Comparison of ENCODE assay signal across 35 cellular contexts in genomic region chr1:97238816-97239215, GRCh38.
"Had no signal": no experiment of that assay in that cellular context is flagged by ENCODE, and none has a peak within 500 bp of the region (broad histone marks: within the 10 kb centered on the region; RNA-seq: fewer than 3 reads in every experiment).

No MANE protein-coding gene starts in this region.

- H3K4me3 ChIP-seq: coronary artery, dorsolateral prefrontal cortex had no signal

- H3K4me1 Mint-ChIP-seq: activated B cell treated with CpG ODN at 0.5 μM for 24 hours; activated CD4-positive, alpha-beta T cell treated with anti-CD3 and anti-CD28 coated beads, Interleukin-2, amount 10 ng/mL, durations not matched to agents 24 days and 14 days; activated CD8-positive, alpha-beta memory T cell treated with anti-CD3 and anti-CD28 coated beads, Interleukin-2, amount 10 ng/mL, durations not matched to agents 7 days and 5 days; activated naive CD4-positive, alpha-beta T cell treated with anti-CD3 and anti-CD28 coated beads, Interleukin-2, amount 10 ng/mL, durations not matched to agents 7 days and 5 days; activated naive CD8-positive, alpha-beta T cell treated with anti-CD3 and anti-CD28 coated beads, Interleukin-2, amount 10 ng/mL, durations not matched to agents 7 days and 5 days; central memory CD8-positive, alpha-beta T cell; endodermal cell; T-helper 17 cell had no signal

- H3K27ac Mint-ChIP-seq: activated B cell treated with CpG ODN at 0.5 μM for 24 hours; activated CD4-positive, alpha-beta memory T cell treated with anti-CD3 and anti-CD28 coated beads for 36 hours; activated CD4-positive, alpha-beta T cell treated with anti-CD3 and anti-CD28 coated beads, Interleukin-2, amount 10 ng/mL, durations not matched to agents 24 days and 14 days; activated CD8-positive, alpha-beta memory T cell treated with anti-CD3 and anti-CD28 coated beads, Interleukin-2, amount 10 ng/mL, durations not matched to agents 7 days and 5 days; activated CD8-positive, alpha-beta T cell treated with anti-CD3 and anti-CD28 coated beads, Interleukin-2, amount 10 ng/mL, durations not matched to agents 7 days and 5 days; activated naive CD4-positive, alpha-beta T cell treated with anti-CD3 and anti-CD28 coated beads, Interleukin-2, amount 10 ng/mL, durations not matched to agents 7 days and 5 days; activated naive CD4-positive, alpha-beta T cell treated with anti-CD3 and anti-CD28 coated beads, Interleukin-2, amount 50 U/mL, for 72 hours; activated naive CD8-positive, alpha-beta T cell treated with anti-CD3 and anti-CD28 coated beads, Interleukin-2, amount 10 ng/mL, durations not matched to agents 7 days and 5 days; activated T-helper 1 cell treated with anti-CD3 and anti-CD28 coated beads, Interleukin-12 subunit alpha, Interleukin-12 subunit beta, Interleukin-2, Interleukin-4 antibody, amounts not matched to agents 30 ng/mL and 10 ng/mL and 1 ng/mL, durations not matched to agents 14 hours and 24 hours and 36 hours; activated T-helper 2 cell treated with anti-CD3 and anti-CD28 coated beads, Interferon-gamma antibody, Interleukin-2, Interleukin-4, amounts not matched to agents 10 μg/mL and 5 μg/mL and 100 μg/mL, durations not matched to agents 14 hours and 24 hours and 36 hours; dendritic cell treated with granulocyte-macrophage colony-stimulating factor and Interleukin-4, amounts not matched to agents 40 ng/mL and 50 ng/mL, for 4 days; endodermal cell; T-helper 17 cell; T-helper 2 cell treated with Interferon-gamma antibody and Interleukin-4, amounts not matched to agents 5 μg/mL and 100 μg/mL, for 36 hours had no signal

- H3K27ac ChIP-seq: brain microvascular endothelial cell, coronary artery, dorsolateral prefrontal cortex, WERI-Rb-1 had no signal

- H3K27me3 ChIP-seq: brain microvascular endothelial cell, dorsolateral prefrontal cortex had no signal

- H3K9me3 Mint-ChIP-seq: activated B cell treated with CpG ODN at 0.5 μM for 24 hours; activated CD4-positive, alpha-beta memory T cell treated with anti-CD3 and anti-CD28 coated beads for 36 hours; activated CD4-positive, alpha-beta T cell treated with anti-CD3 and anti-CD28 coated beads, Interleukin-2, amount 10 ng/mL, durations not matched to agents 24 days and 14 days; activated naive CD4-positive, alpha-beta T cell treated with anti-CD3 and anti-CD28 coated beads, Interleukin-2, amount 10 ng/mL, durations not matched to agents 7 days and 5 days; activated naive CD4-positive, alpha-beta T cell treated with anti-CD3 and anti-CD28 coated beads, Interleukin-2, amount 50 U/mL, for 72 hours; activated naive CD8-positive, alpha-beta T cell treated with anti-CD3 and anti-CD28 coated beads, Interleukin-2, amount 10 ng/mL, durations not matched to agents 7 days and 5 days; activated T-helper 1 cell treated with anti-CD3 and anti-CD28 coated beads, Interleukin-12 subunit alpha, Interleukin-12 subunit beta, Interleukin-2, Interleukin-4 antibody, amounts not matched to agents 30 ng/mL and 10 ng/mL and 1 ng/mL, durations not matched to agents 14 hours and 24 hours and 36 hours; activated T-helper 2 cell treated with anti-CD3 and anti-CD28 coated beads, Interferon-gamma antibody, Interleukin-2, Interleukin-4, amounts not matched to agents 10 μg/mL and 5 μg/mL and 100 μg/mL, durations not matched to agents 14 hours and 24 hours and 36 hours; central memory CD8-positive, alpha-beta T cell; dendritic cell treated with granulocyte-macrophage colony-stimulating factor and Interleukin-4, amounts not matched to agents 40 ng/mL and 50 ng/mL, for 4 days; endodermal cell; T-helper 2 cell treated with Interferon-gamma antibody and Interleukin-4, amounts not matched to agents 5 μg/mL and 100 μg/mL, for 36 hours had no signal

- H3K27me3 Mint-ChIP-seq: activated B cell treated with CpG ODN at 0.5 μM for 24 hours; activated CD4-positive, alpha-beta memory T cell treated with anti-CD3 and anti-CD28 coated beads for 36 hours; activated CD4-positive, alpha-beta T cell treated with anti-CD3 and anti-CD28 coated beads, Interleukin-2, amount 10 ng/mL, durations not matched to agents 24 days and 14 days; activated CD8-positive, alpha-beta memory T cell treated with anti-CD3 and anti-CD28 coated beads, Interleukin-2, amount 10 ng/mL, durations not matched to agents 7 days and 5 days; activated naive CD4-positive, alpha-beta T cell treated with anti-CD3 and anti-CD28 coated beads, Interleukin-2, amount 10 ng/mL, durations not matched to agents 7 days and 5 days; activated naive CD8-positive, alpha-beta T cell treated with anti-CD3 and anti-CD28 coated beads, Interleukin-2, amount 10 ng/mL, durations not matched to agents 7 days and 5 days; central memory CD8-positive, alpha-beta T cell; dendritic cell treated with granulocyte-macrophage colony-stimulating factor and Interleukin-4, amounts not matched to agents 40 ng/mL and 50 ng/mL, for 4 days; T-helper 17 cell had no signal

- H3K4me3 Mint-ChIP-seq: activated B cell treated with CpG ODN at 0.5 μM for 24 hours; activated CD4-positive, alpha-beta memory T cell treated with anti-CD3 and anti-CD28 coated beads for 36 hours; activated CD4-positive, alpha-beta T cell treated with anti-CD3 and anti-CD28 coated beads, Interleukin-2, amount 10 ng/mL, durations not matched to agents 24 days and 14 days; activated CD8-positive, alpha-beta memory T cell treated with anti-CD3 and anti-CD28 coated beads, Interleukin-2, amount 10 ng/mL, durations not matched to agents 7 days and 5 days; activated CD8-positive, alpha-beta T cell treated with anti-CD3 and anti-CD28 coated beads, Interleukin-2, amount 10 ng/mL, durations not matched to agents 7 days and 5 days; activated naive CD4-positive, alpha-beta T cell treated with anti-CD3 and anti-CD28 coated beads, Interleukin-2, amount 10 ng/mL, durations not matched to agents 7 days and 5 days; activated naive CD8-positive, alpha-beta T cell treated with anti-CD3 and anti-CD28 coated beads, Interleukin-2, amount 10 ng/mL, durations not matched to agents 7 days and 5 days; activated T-helper 1 cell treated with anti-CD3 and anti-CD28 coated beads, Interleukin-12 subunit alpha, Interleukin-12 subunit beta, Interleukin-2, Interleukin-4 antibody, amounts not matched to agents 30 ng/mL and 10 ng/mL and 1 ng/mL, durations not matched to agents 14 hours and 24 hours and 36 hours; central memory CD8-positive, alpha-beta T cell; dendritic cell treated with granulocyte-macrophage colony-stimulating factor and Interleukin-4, amounts not matched to agents 40 ng/mL and 50 ng/mL, for 4 days; endodermal cell; T-helper 17 cell; T-helper 2 cell treated with Interferon-gamma antibody and Interleukin-4, amounts not matched to agents 5 μg/mL and 100 μg/mL, for 36 hours had no signal

- FAIRE-seq: astrocyte, bronchial epithelial cell had no signal

- ATAC-seq: activated CD4-positive, CD25-positive, alpha-beta regulatory T cell treated with anti-CD3 and anti-CD28 coated beads, Interleukin-2, amount 50 U/mL, for 24 hours; activated CD8-positive, alpha-beta memory T cell treated with anti-CD3 and anti-CD28 coated beads, Interleukin-2, amount 10 ng/mL, durations not matched to agents 7 days and 5 days; activated CD8-positive, alpha-beta T cell treated with anti-CD3 and anti-CD28 coated beads, Interleukin-2, amount 10 ng/mL, durations not matched to agents 7 days and 5 days; activated naive CD4-positive, alpha-beta T cell treated with anti-CD3 and anti-CD28 coated beads, Interleukin-2, amount 50 U/mL, for 72 hours; esophagus mucosa; T-helper 17 cell had no signal

- DNase-seq: activated B cell treated with CpG ODN at 0.5 μM for 24 hours; activated CD4-positive, alpha-beta memory T cell treated with anti-CD3 and anti-CD28 coated beads for 36 hours; activated CD4-positive, alpha-beta T cell treated with anti-CD3 and anti-CD28 coated beads, Interleukin-2, amount 10 ng/mL, durations not matched to agents 24 days and 14 days; activated CD8-positive, alpha-beta memory T cell treated with anti-CD3 and anti-CD28 coated beads, Interleukin-2, amount 10 ng/mL, durations not matched to agents 7 days and 5 days; activated CD8-positive, alpha-beta memory T cell treated with anti-CD3 and anti-CD28 coated beads, Interleukin-2, amount 50 U/mL, for 4 hours; activated CD8-positive, alpha-beta T cell treated with anti-CD3 and anti-CD28 coated beads, Interleukin-2, amount 10 ng/mL, durations not matched to agents 7 days and 5 days; activated effector memory CD4-positive, alpha-beta T cell treated with anti-CD3 and anti-CD28 coated beads, Interleukin-2, amount 50 U/mL, for 16 hours; activated naive CD4-positive, alpha-beta T cell; activated naive CD4-positive, alpha-beta T cell treated with anti-CD3 and anti-CD28 coated beads, Interleukin-2, amount 10 ng/mL, durations not matched to agents 7 days and 5 days; activated naive CD8-positive, alpha-beta T cell treated with anti-CD3 and anti-CD28 coated beads, Interleukin-2, amount 10 ng/mL, durations not matched to agents 7 days and 5 days; activated T-cell treated with anti-CD3 and anti-CD28 coated beads, Interleukin-2, amount 50 U/mL, for 1 hour; activated T-cell treated with anti-CD3 and anti-CD28 coated beads, Interleukin-2, amount 50 U/mL, for 48 hours; amniotic stem cell; anterior cingulate cortex; brain microvascular endothelial cell; dorsolateral prefrontal cortex; effector memory CD4-positive, alpha-beta T cell; endodermal cell; foreskin fibroblast; head of caudate nucleus; T-helper 1 cell; T-helper 17 cell; T1000; WERI-Rb-1 had no signal

- H3K36me3 ChIP-seq: brain microvascular endothelial cell, WERI-Rb-1 had no signal

- H3K36me3 Mint-ChIP-seq: activated CD8-positive, alpha-beta memory T cell treated with anti-CD3 and anti-CD28 coated beads, Interleukin-2, amount 10 ng/mL, durations not matched to agents 7 days and 5 days had no signal
